In the genomic region with DNA sequence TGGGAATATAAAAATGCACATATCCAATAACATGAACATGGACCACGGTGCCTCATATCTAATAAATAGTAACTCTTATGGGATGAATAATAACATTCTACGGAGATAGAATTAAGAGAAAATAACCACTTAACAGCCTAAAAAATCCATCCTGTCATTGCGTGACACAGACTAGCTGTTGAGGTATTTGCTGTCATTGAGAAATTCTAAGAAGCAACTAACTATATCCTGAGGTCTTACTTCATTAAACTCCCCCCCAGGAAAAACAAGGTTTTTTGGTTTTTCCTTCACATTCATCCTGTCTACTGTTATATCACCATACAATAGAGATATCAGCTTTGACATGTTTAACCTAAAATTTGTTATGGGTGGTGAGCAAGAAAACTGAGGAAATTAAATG, we compare ENCODE assay signal across 2 cellular contexts.
TF ChIP-seq lines count a peak whose summit lies in the region.

No MANE protein-coding gene starts in this region.

TF ChIP-seq in SK-N-SH, 30 proteins besides CTCF, POLR2A, EP300 and RAD21 (continued from another document):
- TF ChIP-seq, protein P1, sequence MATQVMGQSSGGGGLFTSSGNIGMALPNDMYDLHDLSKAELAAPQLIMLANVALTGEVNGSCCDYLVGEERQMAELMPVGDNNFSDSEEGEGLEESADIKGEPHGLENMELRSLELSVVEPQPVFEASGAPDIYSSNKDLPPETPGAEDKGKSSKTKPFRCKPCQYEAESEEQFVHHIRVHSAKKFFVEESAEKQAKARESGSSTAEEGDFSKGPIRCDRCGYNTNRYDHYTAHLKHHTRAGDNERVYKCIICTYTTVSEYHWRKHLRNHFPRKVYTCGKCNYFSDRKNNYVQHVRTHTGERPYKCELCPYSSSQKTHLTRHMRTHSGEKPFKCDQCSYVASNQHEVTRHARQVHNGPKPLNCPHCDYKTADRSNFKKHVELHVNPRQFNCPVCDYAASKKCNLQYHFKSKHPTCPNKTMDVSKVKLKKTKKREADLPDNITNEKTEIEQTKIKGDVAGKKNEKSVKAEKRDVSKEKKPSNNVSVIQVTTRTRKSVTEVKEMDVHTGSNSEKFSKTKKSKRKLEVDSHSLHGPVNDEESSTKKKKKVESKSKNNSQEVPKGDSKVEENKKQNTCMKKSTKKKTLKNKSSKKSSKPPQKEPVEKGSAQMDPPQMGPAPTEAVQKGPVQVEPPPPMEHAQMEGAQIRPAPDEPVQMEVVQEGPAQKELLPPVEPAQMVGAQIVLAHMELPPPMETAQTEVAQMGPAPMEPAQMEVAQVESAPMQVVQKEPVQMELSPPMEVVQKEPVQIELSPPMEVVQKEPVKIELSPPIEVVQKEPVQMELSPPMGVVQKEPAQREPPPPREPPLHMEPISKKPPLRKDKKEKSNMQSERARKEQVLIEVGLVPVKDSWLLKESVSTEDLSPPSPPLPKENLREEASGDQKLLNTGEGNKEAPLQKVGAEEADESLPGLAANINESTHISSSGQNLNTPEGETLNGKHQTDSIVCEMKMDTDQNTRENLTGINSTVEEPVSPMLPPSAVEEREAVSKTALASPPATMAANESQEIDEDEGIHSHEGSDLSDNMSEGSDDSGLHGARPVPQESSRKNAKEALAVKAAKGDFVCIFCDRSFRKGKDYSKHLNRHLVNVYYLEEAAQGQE (IDR thresholded peaks at IDR 0.05; ENCODE audit: low read depth, low read length) = no peak
- TF ChIP-seq TEAD4 (IDR thresholded peaks at IDR 0.05; ENCODE audit: borderline replicate concordance, insufficient read depth) = no peak
- TF ChIP-seq FOSL2 (IDR thresholded peaks at IDR 0.05; ENCODE audit: borderline replicate concordance, low read depth) = no peak
- TF ChIP-seq RCOR1 (IDR thresholded peaks at IDR 0.05; ENCODE audit: low read length) = no peak
- TF ChIP-seq TAF1 (IDR thresholded peaks at IDR 0.05; ENCODE audit: borderline replicate concordance, low read depth, low read length) = no peak
- TF ChIP-seq, protein P2, sequence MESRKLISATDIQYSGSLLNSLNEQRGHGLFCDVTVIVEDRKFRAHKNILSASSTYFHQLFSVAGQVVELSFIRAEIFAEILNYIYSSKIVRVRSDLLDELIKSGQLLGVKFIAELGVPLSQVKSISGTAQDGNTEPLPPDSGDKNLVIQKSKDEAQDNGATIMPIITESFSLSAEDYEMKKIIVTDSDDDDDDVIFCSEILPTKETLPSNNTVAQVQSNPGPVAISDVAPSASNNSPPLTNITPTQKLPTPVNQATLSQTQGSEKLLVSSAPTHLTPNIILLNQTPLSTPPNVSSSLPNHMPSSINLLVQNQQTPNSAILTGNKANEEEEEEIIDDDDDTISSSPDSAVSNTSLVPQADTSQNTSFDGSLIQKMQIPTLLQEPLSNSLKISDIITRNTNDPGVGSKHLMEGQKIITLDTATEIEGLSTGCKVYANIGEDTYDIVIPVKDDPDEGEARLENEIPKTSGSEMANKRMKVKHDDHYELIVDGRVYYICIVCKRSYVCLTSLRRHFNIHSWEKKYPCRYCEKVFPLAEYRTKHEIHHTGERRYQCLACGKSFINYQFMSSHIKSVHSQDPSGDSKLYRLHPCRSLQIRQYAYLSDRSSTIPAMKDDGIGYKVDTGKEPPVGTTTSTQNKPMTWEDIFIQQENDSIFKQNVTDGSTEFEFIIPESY (IDR thresholded peaks at IDR 0.05; ENCODE audit: borderline replicate concordance, low read depth) = no peak
- no peak for TF ChIP-seq RXRA (IDR thresholded peaks at IDR 0.05; ENCODE audit: borderline replicate concordance, low read depth)
- TF ChIP-seq MEF2A (IDR thresholded peaks at IDR 0.05; ENCODE audit: borderline replicate concordance, low read depth) = no peak
- TF ChIP-seq GATA2 (CRISPR knock-in tag; IDR thresholded peaks at IDR 0.05) = no peak
- no peak for TF ChIP-seq ELF1 (IDR thresholded peaks at IDR 0.05)
- TF ChIP-seq, protein P3, sequence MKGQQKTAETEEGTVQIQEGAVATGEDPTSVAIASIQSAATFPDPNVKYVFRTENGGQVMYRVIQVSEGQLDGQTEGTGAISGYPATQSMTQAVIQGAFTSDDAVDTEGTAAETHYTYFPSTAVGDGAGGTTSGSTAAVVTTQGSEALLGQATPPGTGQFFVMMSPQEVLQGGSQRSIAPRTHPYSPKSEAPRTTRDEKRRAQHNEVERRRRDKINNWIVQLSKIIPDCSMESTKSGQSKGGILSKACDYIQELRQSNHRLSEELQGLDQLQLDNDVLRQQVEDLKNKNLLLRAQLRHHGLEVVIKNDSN (IDR thresholded peaks at IDR 0.05; ENCODE audit: borderline replicate concordance, low read depth) = no peak
- TF ChIP-seq MXI1 (IDR thresholded peaks at IDR 0.05; ENCODE audit: low read depth, low read length) = no peak
- no peak for TF ChIP-seq RFX5 (IDR thresholded peaks at IDR 0.05; ENCODE audit: low read length)
- TF ChIP-seq SMC3 (IDR thresholded peaks at IDR 0.05; ENCODE audit: low read depth, low read length) = no peak

TF ChIP-seq in SK-N-SH treated with all-trans-retinoic acid at 6 μM for 48 hours, 23 proteins besides CTCF, POLR2A, EP300 and RAD21 (continued from another document):
- TF ChIP-seq ZNF8 (CRISPR knock-in tag; IDR thresholded peaks at IDR 0.05) (no peak), ARNTL (CRISPR knock-in tag; IDR thresholded peaks at IDR 0.05; ENCODE audit: borderline replicate concordance, low read depth) (no peak), ISL1 (CRISPR knock-in tag; IDR thresholded peaks at IDR 0.05) (no peak), ZFP3 (CRISPR knock-in tag; IDR thresholded peaks at IDR 0.05) (no peak), SNAI2 (CRISPR knock-in tag; IDR thresholded peaks at IDR 0.05) (no peak), ZNF565 (CRISPR knock-in tag; conservative IDR thresholded peaks at IDR 0.05; ENCODE audit: low read depth) (no peak), ZFP30 (CRISPR knock-in tag; IDR thresholded peaks at IDR 0.05) (no peak)
- TF ChIP-seq, protein P4, sequence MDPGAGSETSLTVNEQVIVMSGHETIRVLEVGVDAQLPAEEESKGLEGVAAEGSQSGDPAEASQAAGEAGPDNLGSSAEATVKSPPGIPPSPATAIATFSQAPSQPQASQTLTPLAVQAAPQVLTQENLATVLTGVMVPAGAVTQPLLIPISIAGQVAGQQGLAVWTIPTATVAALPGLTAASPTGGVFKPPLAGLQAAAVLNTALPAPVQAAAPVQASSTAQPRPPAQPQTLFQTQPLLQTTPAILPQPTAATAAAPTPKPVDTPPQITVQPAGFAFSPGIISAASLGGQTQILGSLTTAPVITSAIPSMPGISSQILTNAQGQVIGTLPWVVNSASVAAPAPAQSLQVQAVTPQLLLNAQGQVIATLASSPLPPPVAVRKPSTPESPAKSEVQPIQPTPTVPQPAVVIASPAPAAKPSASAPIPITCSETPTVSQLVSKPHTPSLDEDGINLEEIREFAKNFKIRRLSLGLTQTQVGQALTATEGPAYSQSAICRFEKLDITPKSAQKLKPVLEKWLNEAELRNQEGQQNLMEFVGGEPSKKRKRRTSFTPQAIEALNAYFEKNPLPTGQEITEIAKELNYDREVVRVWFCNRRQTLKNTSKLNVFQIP (CRISPR knock-in tag; IDR thresholded peaks at IDR 0.05; ENCODE audit: borderline replicate concordance, low read depth) = no peak
- TF ChIP-seq, protein P5, sequence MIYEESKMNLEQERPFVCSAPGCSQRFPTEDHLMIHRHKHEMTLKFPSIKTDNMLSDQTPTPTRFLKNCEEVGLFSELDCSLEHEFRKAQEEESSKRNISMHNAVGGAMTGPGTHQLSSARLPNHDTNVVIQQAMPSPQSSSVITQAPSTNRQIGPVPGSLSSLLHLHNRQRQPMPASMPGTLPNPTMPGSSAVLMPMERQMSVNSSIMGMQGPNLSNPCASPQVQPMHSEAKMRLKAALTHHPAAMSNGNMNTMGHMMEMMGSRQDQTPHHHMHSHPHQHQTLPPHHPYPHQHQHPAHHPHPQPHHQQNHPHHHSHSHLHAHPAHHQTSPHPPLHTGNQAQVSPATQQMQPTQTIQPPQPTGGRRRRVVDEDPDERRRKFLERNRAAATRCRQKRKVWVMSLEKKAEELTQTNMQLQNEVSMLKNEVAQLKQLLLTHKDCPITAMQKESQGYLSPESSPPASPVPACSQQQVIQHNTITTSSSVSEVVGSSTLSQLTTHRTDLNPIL (CRISPR knock-in tag; IDR thresholded peaks at IDR 0.05; ENCODE audit: low read depth) = no peak
- TF ChIP-seq, protein P6, sequence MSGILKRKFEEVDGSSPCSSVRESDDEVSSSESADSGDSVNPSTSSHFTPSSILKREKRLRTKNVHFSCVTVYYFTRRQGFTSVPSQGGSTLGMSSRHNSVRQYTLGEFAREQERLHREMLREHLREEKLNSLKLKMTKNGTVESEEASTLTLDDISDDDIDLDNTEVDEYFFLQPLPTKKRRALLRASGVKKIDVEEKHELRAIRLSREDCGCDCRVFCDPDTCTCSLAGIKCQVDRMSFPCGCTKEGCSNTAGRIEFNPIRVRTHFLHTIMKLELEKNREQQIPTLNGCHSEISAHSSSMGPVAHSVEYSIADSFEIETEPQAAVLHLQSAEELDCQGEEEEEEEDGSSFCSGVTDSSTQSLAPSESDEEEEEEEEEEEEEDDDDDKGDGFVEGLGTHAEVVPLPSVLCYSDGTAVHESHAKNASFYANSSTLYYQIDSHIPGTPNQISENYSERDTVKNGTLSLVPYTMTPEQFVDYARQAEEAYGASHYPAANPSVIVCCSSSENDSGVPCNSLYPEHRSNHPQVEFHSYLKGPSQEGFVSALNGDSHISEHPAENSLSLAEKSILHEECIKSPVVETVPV (CRISPR knock-in tag; IDR thresholded peaks at IDR 0.05) = no peak
